ENCODE assay signal across 1 cellular context in the genomic region with DNA sequence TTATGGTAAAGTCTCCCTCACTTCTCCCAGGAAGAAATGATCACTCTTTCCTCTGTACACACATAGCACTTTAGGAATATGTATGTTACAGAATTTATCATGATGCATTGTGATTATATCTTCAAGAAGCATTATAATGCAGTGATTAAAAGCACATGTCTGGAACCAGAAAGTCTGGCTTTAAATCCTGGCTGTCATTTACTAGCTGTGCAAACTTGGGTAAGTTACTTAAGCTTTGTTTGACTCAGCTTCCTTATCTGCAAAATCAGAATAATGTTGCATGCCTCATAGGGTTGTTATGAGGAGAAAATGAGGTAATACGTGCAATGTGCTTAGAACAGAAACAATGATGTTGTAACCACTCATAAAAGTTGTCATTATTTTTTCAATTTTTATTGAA.
TF ChIP-seq lines count a peak whose summit lies in the region.

No MANE protein-coding gene starts in this region.

TF ChIP-seq in HepG2, 621 proteins besides CTCF, POLR2A, EP300 and RAD21 (continued from another document):
- TF ChIP-seq, protein P1, sequence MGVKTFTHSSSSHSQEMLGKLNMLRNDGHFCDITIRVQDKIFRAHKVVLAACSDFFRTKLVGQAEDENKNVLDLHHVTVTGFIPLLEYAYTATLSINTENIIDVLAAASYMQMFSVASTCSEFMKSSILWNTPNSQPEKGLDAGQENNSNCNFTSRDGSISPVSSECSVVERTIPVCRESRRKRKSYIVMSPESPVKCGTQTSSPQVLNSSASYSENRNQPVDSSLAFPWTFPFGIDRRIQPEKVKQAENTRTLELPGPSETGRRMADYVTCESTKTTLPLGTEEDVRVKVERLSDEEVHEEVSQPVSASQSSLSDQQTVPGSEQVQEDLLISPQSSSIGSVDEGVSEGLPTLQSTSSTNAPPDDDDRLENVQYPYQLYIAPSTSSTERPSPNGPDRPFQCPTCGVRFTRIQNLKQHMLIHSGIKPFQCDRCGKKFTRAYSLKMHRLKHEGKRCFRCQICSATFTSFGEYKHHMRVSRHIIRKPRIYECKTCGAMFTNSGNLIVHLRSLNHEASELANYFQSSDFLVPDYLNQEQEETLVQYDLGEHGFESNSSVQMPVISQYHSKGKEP (CRISPR knock-in tag; IDR thresholded peaks at IDR 0.05): no peak
- TF ChIP-seq REXO4 (CRISPR knock-in tag; IDR thresholded peaks at IDR 0.05; ENCODE audit: borderline replicate concordance): no peak
